9 cellular contexts compared by ENCODE assay signal in genomic region chr16:68040506-68041288, GRCh38. TPM values are rescaled to one million over a fixed set of nuclear protein-coding genes. Genes with fewer than 3 reads are reported as not detected.
DNase-seq lines count a peak whose midpoint lies in the region; ATAC-seq, FAIRE-seq and TF ChIP-seq lines count a peak whose summit lies in the region.
"Had no signal": no experiment of that assay in that cellular context is flagged by ENCODE, and none has a peak within 500 bp of the region (broad histone marks: within the 10 kb centered on the region; RNA-seq: fewer than 3 reads in every experiment).

No MANE protein-coding gene starts in this region.

- no peak overlapping the region for H3K9ac ChIP-seq in endodermal cell (ENCODE audit: extremely low read depth, low read length, poor library complexity, severe bottlenecking)

- CTCF ChIA-PET in activated CD8-positive, alpha-beta memory T cell treated with anti-CD3 and anti-CD28 coated beads, Interleukin-2, amount 10 ng/mL, durations not matched to agents 7 days and 5 days (lab: Charles Lee) = interaction anchor here (0.7 to 3.4 kb wide), 53 partner anchors 9 to 520 kb away, joined by 3 to 22 read pairs (median 5); partner anchors contain the start of genes DDX28, DPEP2, DUS2 and NRN1L

- no peak overlapping the region for H3K4me3 Mint-ChIP-seq in activated CD8-positive, alpha-beta memory T cell treated with anti-CD3 and anti-CD28 coated beads, Interleukin-2, amount 10 ng/mL, durations not matched to agents 7 days and 5 days
- no peak overlapping the region for H3K4me3 Mint-ChIP-seq in endodermal cell
- no peak overlapping the region for H3K4me3 Mint-ChIP-seq in mesothelial cell of epicardium

- DNase-seq in AG08396 (ENCODE audit: low spot score) = peak; percentile 76
- peak; percentile 84 for DNase-seq in HTR-8/SVneo (ENCODE audit: insufficient read length, low spot score)
- DNase-seq in NOMO-1 treated with dmso at 0.1 percent for 144 hours (lab: John Stamatoyannopoulos, UW; ENCODE audit: unreplicated experiment) = peak; percentile 76
- peak; percentile 92 for DNase-seq in activated CD8-positive, alpha-beta memory T cell treated with anti-CD3 and anti-CD28 coated beads, Interleukin-2, amount 10 ng/mL, durations not matched to agents 7 days and 5 days
- DNase-seq in endodermal cell = peak; percentile 97
- DNase-seq in mesothelial cell of epicardium (ENCODE audit: low spot score in 2 of 2, unreplicated experiment in 2 of 2) = peak; percentile 46 to 82
- DNase-seq in stimulated activated CD8-positive, alpha-beta memory T cell treated with anti-CD3 and anti-CD28 coated beads, Interleukin-4, amount 100 ng/mL, for 4 hours (ENCODE audit: low read depth in 2 of 2, low spot score in 1 of 2) = peak; percentile 77 to 87

- H3K36me3 ChIP-seq in endodermal cell (ENCODE audit: control insufficient read depth, insufficient read depth, low read length) = peaks cover 23% of the 10 kb centered on the region

- H3K27me3 Mint-ChIP-seq in activated CD8-positive, alpha-beta memory T cell treated with anti-CD3 and anti-CD28 coated beads, Interleukin-2, amount 10 ng/mL, durations not matched to agents 7 days and 5 days = no peaks in the 10 kb centered on the region
- no peaks in the 10 kb centered on the region for H3K27me3 Mint-ChIP-seq in endodermal cell (ENCODE audit: insufficient read depth)
- no peaks in the 10 kb centered on the region for H3K27me3 Mint-ChIP-seq in mesothelial cell of epicardium (ENCODE audit: low read depth)

- peak overlapping the region; percentile 81 for H3K27ac Mint-ChIP-seq in activated CD8-positive, alpha-beta memory T cell treated with anti-CD3 and anti-CD28 coated beads, Interleukin-2, amount 10 ng/mL, durations not matched to agents 7 days and 5 days
- H3K27ac Mint-ChIP-seq in endodermal cell (peak overlapping the region; percentile 87), mesothelial cell of epicardium (no peak overlapping the region)

- peaks cover 31% of the 10 kb centered on the region for H3K4me1 Mint-ChIP-seq in activated CD8-positive, alpha-beta memory T cell treated with anti-CD3 and anti-CD28 coated beads, Interleukin-2, amount 10 ng/mL, durations not matched to agents 7 days and 5 days
- peaks cover 3% of the 10 kb centered on the region for H3K4me1 Mint-ChIP-seq in endodermal cell
- H3K4me1 Mint-ChIP-seq in mesothelial cell of epicardium = no peaks in the 10 kb centered on the region

- TF ChIP-seq CTCF in endodermal cell (conservative IDR thresholded peaks at IDR 0.05) (peak; percentile 89), mesothelial cell of epicardium (IDR thresholded peaks at IDR 0.05; ENCODE audit: unreplicated experiment) (peak; percentile 80)

- 74 to 85% methylated on average over 7 to 14 of the region's 14 CpGs for WGBS in endodermal cell (ENCODE audit: insufficient coverage in 1 of 2, insufficient read length in 1 of 2), 2 experiments

- no peaks in the 10 kb centered on the region for H3K4me1 ChIP-seq in endodermal cell (ENCODE audit: control insufficient read depth, insufficient read depth, low read length)

- no peak overlapping the region for H3K27ac ChIP-seq in endodermal cell (ENCODE audit: low read depth, low read length)

- peak; percentile 84 for FAIRE-seq in HTR-8/SVneo (lab: Jason Lieb, UNC)

- H3K9me3 ChIP-seq in endodermal cell (ENCODE audit: control insufficient read depth, low read length) = no peaks in the 10 kb centered on the region

- H3K4me3 ChIP-seq in endodermal cell (ENCODE audit: low read length) = no peak overlapping the region

- no peaks in the 10 kb centered on the region for H3K9me3 Mint-ChIP-seq in activated CD8-positive, alpha-beta memory T cell treated with anti-CD3 and anti-CD28 coated beads, Interleukin-2, amount 10 ng/mL, durations not matched to agents 7 days and 5 days (ENCODE audit: low read depth)
- H3K9me3 Mint-ChIP-seq in endodermal cell = no peaks in the 10 kb centered on the region
- no peaks in the 10 kb centered on the region for H3K9me3 Mint-ChIP-seq in mesothelial cell of epicardium

- peak; percentile 45 for ATAC-seq in GM19043 (IDR thresholded peaks at IDR 0.05; ENCODE audit: low read depth, unreplicated experiment)
- ATAC-seq in activated CD8-positive, alpha-beta memory T cell treated with anti-CD3 and anti-CD28 coated beads, Interleukin-2, amount 10 ng/mL, durations not matched to agents 7 days and 5 days = peak; percentile 99

- H3K36me3 Mint-ChIP-seq in activated CD8-positive, alpha-beta memory T cell treated with anti-CD3 and anti-CD28 coated beads, Interleukin-2, amount 10 ng/mL, durations not matched to agents 7 days and 5 days = peaks cover 18% of the 10 kb centered on the region
- H3K36me3 Mint-ChIP-seq in endodermal cell (ENCODE audit: low read depth) (peaks cover 19% of the 10 kb centered on the region), mesothelial cell of epicardium (peaks cover 22% of the 10 kb centered on the region)

- no peaks in the 10 kb centered on the region for H3K27me3 ChIP-seq in endodermal cell (ENCODE audit: control insufficient read depth, insufficient read depth, low read length, poor library complexity, severe bottlenecking)

RNA-seq across cellular contexts. Expression of gene DUS2, which starts 17.6 kb away (rescaled TPM):
- total RNA-seq in activated CD8-positive, alpha-beta memory T cell treated with anti-CD3 and anti-CD28 coated beads, Interleukin-2, amount 10 ng/mL, durations not matched to agents 7 days and 5 days = 10 to 100 TPM; 28.4 to 32.0 TPM
- total RNA-seq in endodermal cell (10 to 100 TPM; 23.4 to 24.0 TPM), mesothelial cell of epicardium (18.1 to 20.8 TPM (median 19.4 TPM) in 3 replicates)
- polyA plus RNA-seq in endodermal cell (2013, experiment 1 of 2) = 18.4 TPM
- polyA plus RNA-seq in endodermal cell (2013, experiment 2 of 2) = 15.6 TPM

RNA-seq across cellular contexts. Expression of gene DDX28, which starts 17.7 kb away (rescaled TPM):
- 10 to 100 TPM; 14.8 to 20.8 TPM for total RNA-seq in activated CD8-positive, alpha-beta memory T cell treated with anti-CD3 and anti-CD28 coated beads, Interleukin-2, amount 10 ng/mL, durations not matched to agents 7 days and 5 days
- 10 to 100 TPM; 12.1 to 12.3 TPM for total RNA-seq in endodermal cell
- polyA plus RNA-seq in endodermal cell (2013, experiment 1 of 2) = 11.1 TPM
- 10.9 TPM for polyA plus RNA-seq in endodermal cell (2013, experiment 2 of 2)
- 11.8 to 12.5 TPM (median 11.9 TPM) in 3 replicates for total RNA-seq in mesothelial cell of epicardium

RNA-seq across cellular contexts. Expression of gene DPEP2NB, which starts 25.0 kb away (rescaled TPM):
- total RNA-seq in activated CD8-positive, alpha-beta memory T cell treated with anti-CD3 and anti-CD28 coated beads, Interleukin-2, amount 10 ng/mL, durations not matched to agents 7 days and 5 days = not detected
- total RNA-seq in endodermal cell = not detected
- not detected for polyA plus RNA-seq in endodermal cell (2013, experiment 1 of 2)
- not detected for polyA plus RNA-seq in endodermal cell (2013, experiment 2 of 2)
- total RNA-seq in mesothelial cell of epicardium = not detected in 3 replicates
- total RNA-seq: urinary bladder had no signal
- polyA plus RNA-seq: urinary bladder had no signal

RNA-seq across cellular contexts. Expression of gene DPEP2, which starts 41.4 kb away (rescaled TPM):
- total RNA-seq in activated CD8-positive, alpha-beta memory T cell treated with anti-CD3 and anti-CD28 coated beads, Interleukin-2, amount 10 ng/mL, durations not matched to agents 7 days and 5 days = 1 to 10 TPM; 4.5 to 4.7 TPM
- total RNA-seq in endodermal cell (under 1 TPM in 1 of 2 donors, not detected in 1; 0.20 TPM), mesothelial cell of epicardium (not detected in 3 replicates)
- polyA plus RNA-seq in endodermal cell (2013, experiment 1 of 2) = not detected
- polyA plus RNA-seq in endodermal cell (2013, experiment 2 of 2) = not detected

RNA-seq across cellular contexts. Expression of gene NFATC3, which starts 44.5 kb away (rescaled TPM):
- total RNA-seq in activated CD8-positive, alpha-beta memory T cell treated with anti-CD3 and anti-CD28 coated beads, Interleukin-2, amount 10 ng/mL, durations not matched to agents 7 days and 5 days = 100 to 1,000 TPM; 176 to 183 TPM
- total RNA-seq in endodermal cell (10 to 100 TPM; 27.4 to 30.1 TPM), mesothelial cell of epicardium (47.3 to 51.8 TPM (median 51.3 TPM) in 3 replicates)
- polyA plus RNA-seq in endodermal cell (2013, experiment 1 of 2) = 25.3 TPM
- 24.3 TPM for polyA plus RNA-seq in endodermal cell (2013, experiment 2 of 2)
